21 cellular contexts compared by ENCODE assay signal in the genomic region with DNA sequence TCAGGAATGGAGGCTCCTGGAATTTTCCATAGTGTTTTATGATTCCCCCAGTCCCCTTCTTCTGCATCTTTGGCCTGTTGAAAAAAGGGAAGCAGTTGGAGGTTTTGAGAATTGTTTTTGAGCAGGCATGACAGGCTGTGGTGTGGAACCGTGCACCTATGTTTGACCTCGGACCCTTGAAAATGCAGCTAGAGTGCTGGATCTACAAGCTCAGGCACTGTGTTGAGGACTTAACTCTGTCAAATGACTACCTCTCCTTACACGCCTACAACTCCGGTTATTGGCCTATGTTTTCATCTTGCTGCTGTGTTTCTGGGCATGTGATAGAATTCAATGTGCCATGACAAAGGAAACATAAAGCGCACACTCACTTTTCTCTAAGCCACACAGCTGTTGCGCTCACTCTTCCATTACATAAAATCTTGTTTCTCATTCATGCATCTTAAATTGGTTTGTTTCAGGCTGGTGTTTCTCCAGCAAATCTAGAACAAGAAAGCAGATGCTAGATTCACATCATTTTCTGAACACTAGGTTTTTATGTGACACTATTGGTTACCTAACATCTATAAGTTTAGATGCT.
DNase-seq lines count a peak whose midpoint lies in the region; ATAC-seq lines count a peak whose summit lies in the region.
"Had no signal": no experiment of that assay in that cellular context is flagged by ENCODE, and none has a peak within 500 bp of the region (broad histone marks: within the 10 kb centered on the region; RNA-seq: fewer than 3 reads in every experiment).

No MANE protein-coding gene starts in this region.

- H3K4me1 ChIP-seq in BLaER1 treated with 17β-estradiol and CSF1 and Interleukin-3, amounts not matched to agents 10 nM and 100 nM: peaks cover 5 to 31% (median 17%) of the 10 kb centered on the region in 10 experiments; a peak in 15 of 20 replicates
- H3K4me1 ChIP-seq: Caco-2, HAP-1, SJSA1 had no signal

- no peaks in the 10 kb centered on the region for H3K36me3 ChIP-seq in BLaER1 treated with 17β-estradiol and CSF1 and Interleukin-3, amounts not matched to agents 10 nM and 100 nM
- H3K36me3 ChIP-seq: HAP-1, SJSA1 had no signal

- H3K27ac Mint-ChIP-seq in naive B cell: peak overlapping the region in 2 of 6 donors; percentile 31 to 79
- H3K27ac Mint-ChIP-seq in stimulated activated naive B cell treated with anti-CD40 and anti-IgM and Interleukin-4, amounts not matched to agents 10 μg/mL and 1 μg/mL and 100 μg/mL, for 72 hours: no peak overlapping the region
- H3K27ac Mint-ChIP-seq: CD8-positive, alpha-beta T cell; GM23338; HFFc6; IgD-negative memory B cell had no signal

- H3K9me3 ChIP-seq in BLaER1 treated with 17β-estradiol and CSF1 and Interleukin-3, amounts not matched to agents 10 nM and 100 nM (replicated peaks in 1 of 11): peaks cover 10 to 59% (median 36%) of the 10 kb centered on the region in 11 experiments
- H3K9me3 ChIP-seq: Caco-2, SJSA1 had no signal

- DNase-seq in KBM-7 (peak; percentile 28), naive B cell (peak; percentile 37), GDM1 (lab: John Stamatoyannopoulos, UW) (no peak), activated gamma-delta T cell treated with Interleukin-2 at 50 U/mL for 16 hours (no peak)
- no peak for DNase-seq in stimulated activated naive B cell treated with anti-CD40 and anti-IgM and Interleukin-4, amounts not matched to agents 10 μg/mL and 1 μg/mL and 100 μg/mL, for 72 hours
- DNase-seq: Caco-2; CD8-positive, alpha-beta T cell; HFFc6; NCI-H1048; NCI-H1694; NCI-H2029 treated with DMSO at 0.1 percent for 48 hours; NCI-H526 treated with DMSO at 0.1 percent for 48 hours; PC-9 had no signal

- no peak overlapping the region for H3K9ac ChIP-seq in BLaER1 treated with 17β-estradiol and CSF1 and Interleukin-3, amounts not matched to agents 10 nM and 100 nM

- peak overlapping the region; percentile 11 to 59 (median 41); a peak in 17 of 22 replicates for H3K4me2 ChIP-seq in BLaER1 treated with 17β-estradiol and CSF1 and Interleukin-3, amounts not matched to agents 10 nM and 100 nM
- H3K4me2 ChIP-seq: GM23338, PC-9 had no signal

- peak overlapping the region in 3 of 11 experiments; percentile 19 to 36 (median 22); a peak in 3 of 22 replicates for H3K27ac ChIP-seq in BLaER1 treated with 17β-estradiol and CSF1 and Interleukin-3, amounts not matched to agents 10 nM and 100 nM
- H3K27ac ChIP-seq: C4-2B, PC-9, SJSA1 had no signal

- H3K36me3 Mint-ChIP-seq in naive B cell: peaks cover 0 to 8% of the 10 kb centered on the region in 2 donors
- H3K36me3 Mint-ChIP-seq in stimulated activated naive B cell treated with anti-CD40 and anti-IgM and Interleukin-4, amounts not matched to agents 10 μg/mL and 1 μg/mL and 100 μg/mL, for 72 hours: no peaks in the 10 kb centered on the region
- H3K36me3 Mint-ChIP-seq: CD8-positive, alpha-beta T cell; IgD-negative memory B cell had no signal

- no peaks in the 10 kb centered on the region for H4K20me1 ChIP-seq in BLaER1 treated with 17β-estradiol and CSF1 and Interleukin-3, amounts not matched to agents 10 nM and 100 nM

- H3K4me3 ChIP-seq in BLaER1 treated with 17β-estradiol and CSF1 and Interleukin-3, amounts not matched to agents 10 nM and 100 nM: no peak overlapping the region
- H3K4me3 ChIP-seq: GM23338, HAP-1, PC-9, SJSA1 had no signal

- peaks cover 21 to 31% (median 31%) of the 10 kb centered on the region in 3 donors for H3K4me1 Mint-ChIP-seq in naive B cell
- H3K4me1 Mint-ChIP-seq in stimulated activated naive B cell treated with anti-CD40 and anti-IgM and Interleukin-4, amounts not matched to agents 10 μg/mL and 1 μg/mL and 100 μg/mL, for 72 hours: peaks cover 9 to 27% of the 10 kb centered on the region in 2 donors
- H3K4me1 Mint-ChIP-seq: GM23338 had no signal

- H3K9me3 Mint-ChIP-seq in naive B cell: no peaks in the 10 kb centered on the region
- no peaks in the 10 kb centered on the region for H3K9me3 Mint-ChIP-seq in stimulated activated naive B cell treated with anti-CD40 and anti-IgM and Interleukin-4, amounts not matched to agents 10 μg/mL and 1 μg/mL and 100 μg/mL, for 72 hours
- H3K9me3 Mint-ChIP-seq: CD8-positive, alpha-beta T cell; GM23338 had no signal

- in situ Hi-C loops in KBM-7 (cut with MboI; ENCODE audit: low pct_unique_long_range_greater_than_20kb, low sequenced_read_pairs): loop anchor here (25.0 kb wide), 1 partner anchor 650 kb away; no protein-coding TSS in a partner anchor

- peaks cover 10 to 16% (median 16%) of the 10 kb centered on the region in 3 donors for H3K27me3 Mint-ChIP-seq in naive B cell
- peaks cover 8 to 13% of the 10 kb centered on the region in 2 donors for H3K27me3 Mint-ChIP-seq in stimulated activated naive B cell treated with anti-CD40 and anti-IgM and Interleukin-4, amounts not matched to agents 10 μg/mL and 1 μg/mL and 100 μg/mL, for 72 hours

- peak overlapping the region in 3 of 8 donors; percentile 3 to 37 (median 9) for H3K4me3 Mint-ChIP-seq in naive B cell
- no peak overlapping the region for H3K4me3 Mint-ChIP-seq in stimulated activated naive B cell treated with anti-CD40 and anti-IgM and Interleukin-4, amounts not matched to agents 10 μg/mL and 1 μg/mL and 100 μg/mL, for 72 hours
- H3K4me3 Mint-ChIP-seq: CD8-positive, alpha-beta T cell; GM23338; HFFc6; IgD-negative memory B cell had no signal

- ATAC-seq in naive B cell (ENCODE audit: low read depth in 2 of 2): peak; percentile 78 to 83
- ATAC-seq in stimulated activated naive B cell treated with anti-CD40 and anti-IgM and Interleukin-4, amounts not matched to agents 10 μg/mL and 1 μg/mL and 100 μg/mL, for 72 hours (replicated peaks): peak; percentile 23 to 56
- ATAC-seq in GM19463 (IDR thresholded peaks at IDR 0.05; ENCODE audit: unreplicated experiment): no peak
- ATAC-seq: CD8-positive, alpha-beta T cell; GM23338; Right ventricle myocardium inferior had no signal

- no peaks in the 10 kb centered on the region for H3K27me3 ChIP-seq in BLaER1 treated with 17β-estradiol and CSF1 and Interleukin-3, amounts not matched to agents 10 nM and 100 nM
- H3K27me3 ChIP-seq: SJSA1 had no signal

Comparison
In these comparisons a context has a peak if more than half of its experiments do, and no peak if none do; other contexts are left out.
1. DNase-seq: peak in KBM-7 (single experiment) and naive B cell (single experiment); none in stimulated activated naive B cell treated with anti-CD40 and anti-IgM and Interleukin-4, amounts not matched to agents 10 μg/mL and 1 μg/mL and 100 μg/mL, for 72 hours (single experiment), GDM1 (single experiment) and activated gamma-delta T cell treated with Interleukin-2 at 50 U/mL for 16 hours (single experiment).